In the genomic region with DNA sequence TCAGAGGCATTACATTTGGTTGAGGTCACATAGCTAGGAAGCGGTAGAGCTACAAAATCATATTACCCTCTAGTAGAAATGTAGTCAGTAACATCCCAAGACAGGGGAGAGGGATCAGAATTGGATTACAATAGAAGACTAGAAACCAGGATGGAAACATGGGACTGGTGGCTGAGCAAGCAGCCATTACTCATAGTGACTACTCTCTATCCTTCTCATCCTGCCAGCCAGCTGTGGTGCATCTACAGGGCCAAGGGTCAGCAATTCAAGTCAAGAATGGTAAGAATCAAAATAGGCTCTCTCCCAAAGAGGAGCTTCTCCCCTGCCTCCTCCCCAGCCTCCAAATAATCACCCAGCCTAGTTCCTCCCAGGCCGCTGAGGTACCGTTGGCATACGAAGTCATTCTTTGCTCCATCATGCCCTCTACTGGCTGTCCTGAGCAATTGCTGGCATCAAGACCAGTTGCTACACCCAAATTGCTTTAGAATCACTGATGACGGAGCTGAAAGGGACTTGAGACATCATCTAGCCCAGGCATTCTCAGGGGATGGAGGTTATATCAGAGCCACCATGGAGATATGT, we compare ENCODE assay signal across 8 cellular contexts. TPM values are rescaled to one million over a fixed set of nuclear protein-coding genes. Genes with fewer than 3 reads are reported as not detected.
A peak's percentile ranks its signal among the peaks of the same experiment; 100 is the strongest.
DNase-seq lines count a peak whose midpoint lies in the region; ATAC-seq, FAIRE-seq and TF ChIP-seq lines count a peak whose summit lies in the region.

No MANE protein-coding gene starts in this region.

- 33% methylated on average over 5 of the region's 5 CpGs for WGBS in hepatocyte (ENCODE audit: low lambda C conversion rate, missing lambda C conversion rate)

- DNase-seq in D721Med (ENCODE audit: insufficient read length, low spot score), result no peak
- DNase-seq in HT1080 (ENCODE audit: low read depth), result peak; percentile 73
- peak; percentile 25 for DNase-seq in Panc1 (ENCODE audit: low read depth, low spot score)
- DNase-seq in ascending aorta (ENCODE audit: low spot score in 2 of 2), result no peak
- DNase-seq in hepatocyte (ENCODE audit: low spot score), result peak; percentile 62
- peak; percentile 1 for DNase-seq in stimulated activated CD4-positive, alpha-beta T cell treated with anti-CD3 and anti-CD28 coated beads, Interleukin-1b, Interleukin-23, amount 100 ng/mL, for 1 hour (ENCODE audit: low read depth in 2 of 2)
- no peak for DNase-seq in NK-92 (lab: John Stamatoyannopoulos, UW; ENCODE audit: unreplicated experiment)

- H3K79me2 ChIP-seq in hepatocyte, result no peaks in the 10 kb centered on the region

- ATAC-seq in GM19452 (IDR thresholded peaks at IDR 0.05; ENCODE audit: unreplicated experiment), result peak; percentile 63
- peak; percentile 73 for ATAC-seq in Panc1

- H3K9me3 ChIP-seq in Panc1 (ENCODE audit: control insufficient read depth, insufficient read depth, low read depth, low read length), result no peaks in the 10 kb centered on the region
- H3K9me3 ChIP-seq in ascending aorta, result no peaks in the 10 kb centered on the region
- H3K9me3 ChIP-seq in hepatocyte (ENCODE audit: low read depth), result no peaks in the 10 kb centered on the region

- H3K27ac ChIP-seq in Panc1 (ENCODE audit: low read length) (no peak overlapping the region), ascending aorta (no peak overlapping the region), hepatocyte (no peak overlapping the region)

- H3K36me3 ChIP-seq in Panc1 (ENCODE audit: control insufficient read depth, insufficient read depth, low read length), result no peaks in the 10 kb centered on the region
- H3K36me3 ChIP-seq in ascending aorta, result no peaks in the 10 kb centered on the region
- no peaks in the 10 kb centered on the region for H3K36me3 ChIP-seq in hepatocyte (replicated peaks; ENCODE audit: insufficient read depth, low read depth)

- peak; percentile 77 for FAIRE-seq in D721Med (lab: Jason Lieb, UNC)

- H3K4me1 ChIP-seq in Panc1 (ENCODE audit: control insufficient read depth, insufficient read depth, low read length) (no peaks in the 10 kb centered on the region), ascending aorta (no peaks in the 10 kb centered on the region), hepatocyte (ENCODE audit: insufficient read depth) (no peaks in the 10 kb centered on the region)

- H3K4me3 ChIP-seq in Panc1 (ENCODE audit: low read depth in 2 of 2, low read length in 2 of 2) (no peak overlapping the region), ascending aorta (no peak overlapping the region), hepatocyte (no peak overlapping the region)

- H3K9me2 ChIP-seq in hepatocyte (replicated peaks; ENCODE audit: insufficient read depth), result no peaks in the 10 kb centered on the region

- H2AFZ ChIP-seq in hepatocyte, result no peak overlapping the region

- H3K4me2 ChIP-seq in hepatocyte, result no peak overlapping the region

- in situ Hi-C loops in Panc1 (cut with HindIII; ENCODE audit: low pct_unique_long_range_greater_than_20kb, low sequenced_read_pairs), result no loop called here

- TF ChIP-seq CTCF in D721Med (IDR thresholded peaks at IDR 0.05; ENCODE audit: insufficient read depth, missing control alignments) (peak; percentile 85), Panc1 (IDR thresholded peaks at IDR 0.05) (peak; percentile 83), ascending aorta (IDR thresholded peaks at IDR 0.05) (peak; percentile 21 to 69 (median 52)), hepatocyte (IDR thresholded peaks at IDR 0.05; ENCODE audit: poor library complexity) (peak; percentile 66)

- BruUV-seq in Panc1 (replicated peaks; lab: Mats Ljungman, UMichigan), result no TSS peak

- intact Hi-C loops in Panc1 (cut with micrococcal nuclease; ENCODE audit: unreplicated experiment), result loop anchor here (10.0 kb wide), 1 partner anchor 536 kb away; no protein-coding TSS in a partner anchor
- intact Hi-C loops in ascending aorta (cut with DNase I), result no loop called here

- H3K27me3 ChIP-seq in Panc1 (ENCODE audit: control insufficient read depth, insufficient read depth, low read length) (no peaks in the 10 kb centered on the region), ascending aorta (no peaks in the 10 kb centered on the region), hepatocyte (no peaks in the 10 kb centered on the region)

- CTCF ChIA-PET in Panc1 (lab: Charles Lee), result interaction anchor here (0.9 to 1.9 kb wide), 2 partner anchors 12 to 492 kb away, joined by 3 to 5 read pairs; no protein-coding TSS in a partner anchor

- no peaks in the 10 kb centered on the region for H4K20me1 ChIP-seq in hepatocyte (ENCODE audit: insufficient read depth, poor library complexity, severe bottlenecking)

- POLR2A ChIA-PET in Panc1 (lab: Charles Lee), result interaction anchor here (0.5 kb wide), 1 partner anchor 60 kb away, joined by 3 read pairs; no protein-coding TSS in a partner anchor

RNA-seq across cellular contexts. Expression of a gene that starts 19.4 kb away (rescaled TPM):
- total RNA-seq in HT1080 (2014; rRNA removed; shearing (Covaris generic)), result 0.19 and 0.23 TPM in 2 replicates
- polyA plus RNA-seq in HT1080 (2015; cell fraction: cytosol; rRNA removed), result 0.13 TPM in 1 of 2 replicates, not detected in the other
- 0.17 TPM in 1 of 2 replicates, not detected in the other for polyA plus RNA-seq in HT1080 (2015; cell fraction: nucleus; rRNA removed)
- total RNA-seq in Panc1 (2021; ENCODE audit: unreplicated experiment) (not detected), ascending aorta (not detected), hepatocyte (not detected in 2 replicates)
- not detected for polyA plus RNA-seq in Panc1 (2012; ENCODE audit: insufficient read length)
- polyA plus RNA-seq in hepatocyte, result not detected in 2 replicates

RNA-seq across cellular contexts. Expression of a gene that starts 31.9 kb away (rescaled TPM):
- total RNA-seq in HT1080 (2014; rRNA removed; shearing (Covaris generic)), result not detected in 2 replicates
- not detected in 2 replicates for polyA plus RNA-seq in HT1080 (2015; cell fraction: cytosol; rRNA removed)
- not detected in 2 replicates for polyA plus RNA-seq in HT1080 (2015; cell fraction: nucleus; rRNA removed)
- total RNA-seq in Panc1 (2021; ENCODE audit: unreplicated experiment), result not detected
- not detected for polyA plus RNA-seq in Panc1 (2012; ENCODE audit: insufficient read length)
- not detected for total RNA-seq in ascending aorta
- not detected in 2 replicates for total RNA-seq in hepatocyte
- not detected in 2 replicates for polyA plus RNA-seq in hepatocyte

Comparison
In these comparisons a context has a peak if more than half of its experiments do, and no peak if none do; other contexts are left out.
1. DNase-seq: peak in HT1080 (single experiment), Panc1 (single experiment), hepatocyte (single experiment) and stimulated activated CD4-positive, alpha-beta T cell treated with anti-CD3 and anti-CD28 coated beads, Interleukin-1b, Interleukin-23, amount 100 ng/mL, for 1 hour (2 of 2); none in D721Med (single experiment), ascending aorta (0 of 2) and NK-92 (single experiment).
2. Peak in every context shown above with its lines, with median percentiles within 50 percentile points of each other: CTCF ChIP-seq.